In the genomic region with DNA sequence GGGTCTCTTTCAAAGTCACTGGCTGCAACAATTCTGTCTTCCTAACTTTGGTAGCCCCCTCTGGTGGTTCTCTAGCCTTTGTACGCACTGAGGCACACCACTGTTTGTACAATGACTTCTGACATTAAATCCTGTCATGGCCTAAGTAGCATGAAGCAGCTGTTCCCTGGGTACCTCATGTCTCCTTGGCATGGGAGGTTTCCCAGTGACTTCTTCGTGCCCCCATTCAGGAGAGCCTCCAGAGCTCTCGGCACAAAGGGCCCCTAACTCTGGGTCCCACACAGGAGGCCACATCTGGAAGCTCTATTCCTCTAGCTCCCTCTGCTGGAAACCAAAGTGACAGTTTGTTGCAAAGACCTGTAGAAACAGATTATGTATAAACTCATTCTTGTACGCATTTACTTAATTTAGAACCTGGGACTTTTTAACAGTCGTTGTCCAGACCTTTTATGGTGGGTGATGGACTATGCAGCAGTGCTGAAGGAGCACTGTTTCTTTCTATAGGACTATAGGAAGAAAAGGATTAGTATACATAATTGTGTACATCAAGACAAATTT, we compare ENCODE assay signal across 8 cellular contexts. TPM values are rescaled to one million over a fixed set of nuclear protein-coding genes. Genes with fewer than 3 reads are reported as not detected.
A peak's percentile ranks its signal among the peaks of the same experiment; 100 is the strongest.
DNase-seq lines count a peak whose midpoint lies in the region; ATAC-seq, FAIRE-seq and TF ChIP-seq lines count a peak whose summit lies in the region.

No MANE protein-coding gene starts in this region.

- CTCF ChIA-PET in GM10248 (lab: Yijun Ruan, JAX) = interaction anchor here (0.7 to 4.2 kb wide), 67 partner anchors 11 to 526 kb away, joined by 3 to 66 read pairs (median 4); a partner anchor contains a TSS

- DNase-seq in GM10248 (ENCODE audit: extremely low spot score) (peak; percentile 68), HUDEP-2 (lab: John Stamatoyannopoulos, UW; ENCODE audit: unreplicated experiment in 76 of 76) (peak in 61 of 76 experiments; percentile 10 to 76 (median 49)), NOMO-1 (lab: John Stamatoyannopoulos, UW; ENCODE audit: unreplicated experiment in 2 of 2) (peak; percentile 43 to 78), pancreas (no peak), cortex of kidney (lab: John Stamatoyannopoulos, UW) (no peak)
- DNase-seq in activated T-cell treated with anti-CD3 and anti-CD28 coated beads, Interleukin-2, amount 50 U/mL, for 4 hours = no peak

- H3K9me3 Mint-ChIP-seq in activated T-cell treated with anti-CD3 and anti-CD28 coated beads, Interleukin-2, amount 50 U/mL, for 4 hours = no peaks in the 10 kb centered on the region

- TF ChIP-seq POLR2A in gastroesophageal sphincter (IDR thresholded peaks at IDR 0.05) = no peak

- H3K4me1 ChIP-seq in gastroesophageal sphincter (peaks cover 0 to 5% (median 0%) of the 10 kb centered on the region in 3 donors), pancreas (peaks cover 0 to 4% (median 0%) of the 10 kb centered on the region in 3 donors)

- H3K36me3 Mint-ChIP-seq in activated T-cell treated with anti-CD3 and anti-CD28 coated beads, Interleukin-2, amount 50 U/mL, for 4 hours (ENCODE audit: insufficient read depth) = peaks cover 22% of the 10 kb centered on the region

- no peak overlapping the region for H3K4me3 ChIP-seq in gastroesophageal sphincter
- H3K4me3 ChIP-seq in pancreas = no peak overlapping the region

- no peaks in the 10 kb centered on the region for H3K27me3 Mint-ChIP-seq in activated T-cell treated with anti-CD3 and anti-CD28 coated beads, Interleukin-2, amount 50 U/mL, for 4 hours (ENCODE audit: low read depth)

- TF ChIP-seq CTCF in GM10248 (IDR thresholded peaks at IDR 0.05; ENCODE audit: control extremely low read depth, extremely low read depth, low read depth, missing control alignments) (peak; percentile 69), gastroesophageal sphincter (IDR thresholded peaks at IDR 0.05) (peak; percentile 28 to 60 (median 34)), pancreas (IDR thresholded peaks at IDR 0.05) (peak in 3 of 4 donors; percentile 17 to 46 (median 41))

- H3K27ac ChIP-seq in gastroesophageal sphincter (no peak overlapping the region), pancreas (no peak overlapping the region)

- peaks cover 12% of the 10 kb centered on the region for H3K4me1 Mint-ChIP-seq in activated T-cell treated with anti-CD3 and anti-CD28 coated beads, Interleukin-2, amount 50 U/mL, for 4 hours (ENCODE audit: low read depth)

- no peak for FAIRE-seq in pancreas (lab: Jason Lieb, UNC)

- 13 to 21% methylated on average over 4 to 5 of the region's 5 CpGs for WGBS in gastroesophageal sphincter (ENCODE audit: low coverage in 1 of 2), 2 donors
- 32 to 33% methylated on average over 5 of the region's 5 CpGs for WGBS in pancreas, 2 donors

- TF ChIP-seq EP300 in gastroesophageal sphincter (IDR thresholded peaks at IDR 0.05) = no peak

- H3K36me3 ChIP-seq in gastroesophageal sphincter (peaks cover 0 to 56% of the 10 kb centered on the region in 2 donors), pancreas (peaks cover 0 to 12% (median 4%) of the 10 kb centered on the region in 3 donors)

- ATAC-seq in GM21737 (IDR thresholded peaks at IDR 0.05; ENCODE audit: unreplicated experiment) (peak; percentile 76), gastroesophageal sphincter (no peak), pancreas (peak in 3 of 4 donors; percentile 77 to 87 (median 83))
- peak; percentile 80 to 88 for ATAC-seq in activated T-cell treated with anti-CD3 and anti-CD28 coated beads, Interleukin-2, amount 50 U/mL, for 4 hours

- no peak overlapping the region for H3K4me3 Mint-ChIP-seq in activated T-cell treated with anti-CD3 and anti-CD28 coated beads, Interleukin-2, amount 50 U/mL, for 4 hours

- intact Hi-C loops in pancreas (cut with DNase I) = no loop called here

- H3K27me3 ChIP-seq in gastroesophageal sphincter = no peaks in the 10 kb centered on the region
- H3K27me3 ChIP-seq in pancreas = no peaks in the 10 kb centered on the region

- POLR2A ChIA-PET in GM10248 (lab: Yijun Ruan, JAX) = no interaction called here

- no peaks in the 10 kb centered on the region for H3K9me3 ChIP-seq in gastroesophageal sphincter
- no peaks in the 10 kb centered on the region for H3K9me3 ChIP-seq in pancreas

RNA-seq across cellular contexts. Expression of a gene that starts 13.4 kb away (rescaled TPM):
- total RNA-seq in activated T-cell treated with anti-CD3 and anti-CD28 coated beads, Interleukin-2, amount 50 U/mL, for 4 hours = 1 to 10 TPM in 2 of 3 donors, under 1 TPM in 1; 0.66 to 1.7 (median 1.0) TPM
- total RNA-seq in gastroesophageal sphincter (10 to 100 TPM in 1 of 4 donors, 1 to 10 TPM in 3; 3.9 to 12.0 (median 6.2) TPM), pancreas (1 to 10 TPM; 6.3 to 9.3 (median 8.7) TPM)
- polyA plus RNA-seq in pancreas = 1 to 10 TPM; 2.5 to 3.2 TPM

RNA-seq across cellular contexts. Expression of a gene that starts 13.6 kb away (rescaled TPM):
- 10 to 100 TPM; 13.7 to 16.8 (median 15.3) TPM for total RNA-seq in activated T-cell treated with anti-CD3 and anti-CD28 coated beads, Interleukin-2, amount 50 U/mL, for 4 hours
- total RNA-seq in gastroesophageal sphincter = 10 to 100 TPM; 16.0 to 47.3 (median 21.5) TPM
- 10 to 100 TPM in 1 of 6 donors, 1 to 10 TPM in 5; 4.4 to 11.1 (median 8.0) TPM for total RNA-seq in pancreas
- polyA plus RNA-seq in pancreas = 1 to 10 TPM; 2.9 to 4.6 TPM

Comparison
In these comparisons a context has a peak if more than half of its experiments do, and no peak if none do; other contexts are left out.
1. DNase-seq: peak in GM10248 (single experiment), HUDEP-2 (61 of 76) and NOMO-1 (2 of 2); none in activated T-cell treated with anti-CD3 and anti-CD28 coated beads, Interleukin-2, amount 50 U/mL, for 4 hours (single experiment), pancreas (0 of 6) and cortex of kidney (single experiment).
2. Peak in every context shown above with its lines, with median percentiles within 50 percentile points of each other: CTCF ChIP-seq.